8 cellular contexts compared by ENCODE assay signal in the genomic region with DNA sequence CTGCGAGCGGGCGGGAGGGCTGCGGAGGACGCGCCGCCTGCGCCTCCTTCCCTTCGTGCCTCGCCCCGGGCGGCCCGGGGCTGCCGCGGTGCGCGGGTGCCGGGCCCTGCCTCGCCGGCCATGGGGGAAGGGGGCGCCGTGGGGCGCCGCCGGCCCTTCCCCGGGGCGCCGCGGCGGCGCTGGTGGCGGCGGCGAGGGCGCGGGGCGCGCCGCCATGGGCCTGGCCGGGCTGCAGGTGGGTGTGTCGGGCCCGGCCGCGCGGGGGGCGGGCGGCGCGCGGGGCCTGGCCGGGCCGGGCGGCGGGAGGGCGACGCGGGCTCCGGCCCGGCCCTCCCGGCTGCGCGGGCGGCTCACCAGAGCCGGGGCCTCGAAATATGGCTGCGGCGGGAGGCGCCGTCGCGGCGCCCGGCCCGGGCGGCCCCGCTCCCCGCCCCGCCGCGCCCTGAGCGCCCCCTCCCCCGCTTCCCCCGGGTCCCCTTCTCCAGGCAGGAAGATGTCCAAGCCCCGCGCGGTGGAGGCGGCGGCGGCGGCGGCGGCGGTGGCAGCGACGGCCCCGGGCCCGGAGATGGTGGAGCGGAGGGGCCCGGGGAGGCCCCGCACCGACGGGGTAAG. TPM values are rescaled to one million over a fixed set of nuclear protein-coding genes. Genes with fewer than 3 reads are reported as not detected.
DNase-seq lines count a peak whose midpoint lies in the region; ATAC-seq and TF ChIP-seq lines count a peak whose summit lies in the region.

No MANE protein-coding gene starts in this region.

- peak; percentile 10 for DNase-seq in ELR (ENCODE audit: low read depth)
- DNase-seq in HFF-Myc (ENCODE audit: extremely low read depth, low read depth): no peak
- DNase-seq in MCF 10A (ENCODE audit: unreplicated experiment): no peak
- no peak for DNase-seq in naive thymus-derived CD8-positive, alpha-beta T cell
- DNase-seq in activated CD8-positive, alpha-beta memory T cell treated with anti-CD3 and anti-CD28 coated beads, Interleukin-2, amount 10 ng/mL, durations not matched to agents 7 days and 5 days: no peak
- no peak for DNase-seq in posterior cingulate gyrus
- DNase-seq in NCI-H2196 treated with DMSO at 0.1 percent for 48 hours (lab: John Stamatoyannopoulos, UW; ENCODE audit: unreplicated experiment): no peak

- H3K9me3 Mint-ChIP-seq in MCF 10A (ENCODE audit: unreplicated experiment): no peaks in the 10 kb centered on the region
- no peaks in the 10 kb centered on the region for H3K9me3 Mint-ChIP-seq in naive thymus-derived CD8-positive, alpha-beta T cell
- no peaks in the 10 kb centered on the region for H3K9me3 Mint-ChIP-seq in activated CD8-positive, alpha-beta memory T cell treated with anti-CD3 and anti-CD28 coated beads, Interleukin-2, amount 10 ng/mL, durations not matched to agents 7 days and 5 days (ENCODE audit: low read depth)

- no peaks in the 10 kb centered on the region for H3K27me3 Mint-ChIP-seq in MCF 10A (ENCODE audit: insufficient read depth, unreplicated experiment)
- H3K27me3 Mint-ChIP-seq in naive thymus-derived CD8-positive, alpha-beta T cell: no peaks in the 10 kb centered on the region
- no peaks in the 10 kb centered on the region for H3K27me3 Mint-ChIP-seq in activated CD8-positive, alpha-beta memory T cell treated with anti-CD3 and anti-CD28 coated beads, Interleukin-2, amount 10 ng/mL, durations not matched to agents 7 days and 5 days

- peak; percentile 9 to 54 for ATAC-seq in naive thymus-derived CD8-positive, alpha-beta T cell
- ATAC-seq in activated CD8-positive, alpha-beta memory T cell treated with anti-CD3 and anti-CD28 coated beads, Interleukin-2, amount 10 ng/mL, durations not matched to agents 7 days and 5 days: no peak
- no peak for ATAC-seq in HG02970 (IDR thresholded peaks at IDR 0.05; ENCODE audit: low FRiP score, unreplicated experiment)

- H3K27ac Mint-ChIP-seq in MCF 10A (ENCODE audit: low read depth, unreplicated experiment): no peak overlapping the region
- no peak overlapping the region for H3K27ac Mint-ChIP-seq in naive thymus-derived CD8-positive, alpha-beta T cell
- no peak overlapping the region for H3K27ac Mint-ChIP-seq in activated CD8-positive, alpha-beta memory T cell treated with anti-CD3 and anti-CD28 coated beads, Interleukin-2, amount 10 ng/mL, durations not matched to agents 7 days and 5 days

- H3K36me3 Mint-ChIP-seq in MCF 10A (ENCODE audit: insufficient read depth, unreplicated experiment): peaks cover 36% of the 10 kb centered on the region
- peaks cover 0 to 28% (median 0%) of the 10 kb centered on the region in 3 donors for H3K36me3 Mint-ChIP-seq in naive thymus-derived CD8-positive, alpha-beta T cell
- peaks cover 29% of the 10 kb centered on the region for H3K36me3 Mint-ChIP-seq in activated CD8-positive, alpha-beta memory T cell treated with anti-CD3 and anti-CD28 coated beads, Interleukin-2, amount 10 ng/mL, durations not matched to agents 7 days and 5 days

- H3K4me3 ChIP-seq in HFF-Myc (replicated peaks; ENCODE audit: low read depth, low read length): peak overlapping the region; percentile 66

- CTCF ChIA-PET in MCF 10A (lab: Yijun Ruan, JAX): interaction anchor here (1.5 kb wide), 1 partner anchor 193 kb away, joined by 3 read pairs; no protein-coding TSS in a partner anchor
- CTCF ChIA-PET in activated CD8-positive, alpha-beta memory T cell treated with anti-CD3 and anti-CD28 coated beads, Interleukin-2, amount 10 ng/mL, durations not matched to agents 7 days and 5 days (lab: Charles Lee): interaction anchor here (1.9 kb wide), 1 partner anchor 24 kb away, joined by 9 read pairs; no protein-coding TSS in a partner anchor

- peak overlapping the region; percentile 83 for H3K4me3 Mint-ChIP-seq in MCF 10A (ENCODE audit: unreplicated experiment)
- H3K4me3 Mint-ChIP-seq in naive thymus-derived CD8-positive, alpha-beta T cell: peak overlapping the region in 1 of 10 donors; percentile 85
- H3K4me3 Mint-ChIP-seq in activated CD8-positive, alpha-beta memory T cell treated with anti-CD3 and anti-CD28 coated beads, Interleukin-2, amount 10 ng/mL, durations not matched to agents 7 days and 5 days: no peak overlapping the region

- intact Hi-C loops in MCF 10A (cut with micrococcal nuclease) (loop anchor here (5.0 kb wide), 1 partner anchor 193 kb away; a partner anchor contains a TSS), posterior cingulate gyrus (cut with DNase I) (loop anchor here (2.0 to 10.0 kb wide), 2 partner anchors 146 to 194 kb away; a partner anchor contains a TSS)

- BruUV-seq in MCF 10A (replicated peaks; lab: Mats Ljungman, UMichigan): no TSS peak

- TF ChIP-seq CTCF in HFF-Myc (IDR thresholded peaks at IDR 0.05; ENCODE audit: low read depth, low read length, missing control alignments) (no peak), MCF 10A (IDR thresholded peaks at IDR 0.05; ENCODE audit: unreplicated experiment) (no peak)

- POLR2A ChIA-PET in MCF 10A (lab: Yijun Ruan, JAX): interaction anchor here (0.6 to 6.2 kb wide), 3 partner anchors 9 to 69 kb away, joined by 3 to 127 read pairs (median 4); a partner anchor contains a TSS
- POLR2A ChIA-PET in naive thymus-derived CD8-positive, alpha-beta T cell (lab: Charles Lee): interaction anchor here (1.0 to 6.2 kb wide), 3 partner anchors 23 to 156 kb away, joined by 3 to 72 read pairs (median 6); a partner anchor contains a TSS

- peaks cover 21% of the 10 kb centered on the region for H3K4me1 Mint-ChIP-seq in MCF 10A (ENCODE audit: insufficient read depth, unreplicated experiment)
- peaks cover 11 to 47% (median 28%) of the 10 kb centered on the region in 4 donors for H3K4me1 Mint-ChIP-seq in naive thymus-derived CD8-positive, alpha-beta T cell
- peaks cover 47% of the 10 kb centered on the region for H3K4me1 Mint-ChIP-seq in activated CD8-positive, alpha-beta memory T cell treated with anti-CD3 and anti-CD28 coated beads, Interleukin-2, amount 10 ng/mL, durations not matched to agents 7 days and 5 days

RNA-seq across cellular contexts. Expression of a gene that starts 5.1 kb away (rescaled TPM):
- total RNA-seq in MCF 10A (2022): 113 and 116 TPM in 2 replicates
- total RNA-seq in naive thymus-derived CD8-positive, alpha-beta T cell: 10 to 100 TPM; 23.7 to 26.5 TPM
- polyA plus RNA-seq in naive thymus-derived CD8-positive, alpha-beta T cell: 1 to 10 TPM; 1.0 to 3.3 (median 1.7) TPM
- 10 to 100 TPM; 76.3 to 79.3 TPM for total RNA-seq in activated CD8-positive, alpha-beta memory T cell treated with anti-CD3 and anti-CD28 coated beads, Interleukin-2, amount 10 ng/mL, durations not matched to agents 7 days and 5 days

RNA-seq across cellular contexts. Expression of a gene that starts 24.4 kb away (rescaled TPM):
- 30.3 and 32.4 TPM in 2 replicates for total RNA-seq in MCF 10A (2022)
- total RNA-seq in naive thymus-derived CD8-positive, alpha-beta T cell: 10 to 100 TPM; 48.0 to 52.1 TPM
- 10 to 100 TPM; 29.8 to 36.1 (median 36.0) TPM for polyA plus RNA-seq in naive thymus-derived CD8-positive, alpha-beta T cell
- total RNA-seq in activated CD8-positive, alpha-beta memory T cell treated with anti-CD3 and anti-CD28 coated beads, Interleukin-2, amount 10 ng/mL, durations not matched to agents 7 days and 5 days: 10 to 100 TPM; 35.7 to 45.3 TPM

RNA-seq across cellular contexts. Expression of a gene that starts 47.4 kb away (rescaled TPM):
- total RNA-seq in MCF 10A (2022): 2.6 and 3.0 TPM in 2 replicates
- total RNA-seq in naive thymus-derived CD8-positive, alpha-beta T cell: 1 to 10 TPM; 3.3 TPM
- polyA plus RNA-seq in naive thymus-derived CD8-positive, alpha-beta T cell: 1 to 10 TPM; 3.2 to 4.4 (median 3.9) TPM
- 10 to 100 TPM in 1 of 2 experiments, 1 to 10 TPM in 1; 6.3 to 11.3 TPM for total RNA-seq in activated CD8-positive, alpha-beta memory T cell treated with anti-CD3 and anti-CD28 coated beads, Interleukin-2, amount 10 ng/mL, durations not matched to agents 7 days and 5 days

Comparison
In these comparisons a context has a peak if more than half of its experiments do, and no peak if none do; other contexts are left out.
1. ATAC-seq: peak in naive thymus-derived CD8-positive, alpha-beta T cell (2 of 2); none in activated CD8-positive, alpha-beta memory T cell treated with anti-CD3 and anti-CD28 coated beads, Interleukin-2, amount 10 ng/mL, durations not matched to agents 7 days and 5 days (single experiment) and HG02970 (single experiment).